ENCODE assay signal across 20 cellular contexts in the genomic region with DNA sequence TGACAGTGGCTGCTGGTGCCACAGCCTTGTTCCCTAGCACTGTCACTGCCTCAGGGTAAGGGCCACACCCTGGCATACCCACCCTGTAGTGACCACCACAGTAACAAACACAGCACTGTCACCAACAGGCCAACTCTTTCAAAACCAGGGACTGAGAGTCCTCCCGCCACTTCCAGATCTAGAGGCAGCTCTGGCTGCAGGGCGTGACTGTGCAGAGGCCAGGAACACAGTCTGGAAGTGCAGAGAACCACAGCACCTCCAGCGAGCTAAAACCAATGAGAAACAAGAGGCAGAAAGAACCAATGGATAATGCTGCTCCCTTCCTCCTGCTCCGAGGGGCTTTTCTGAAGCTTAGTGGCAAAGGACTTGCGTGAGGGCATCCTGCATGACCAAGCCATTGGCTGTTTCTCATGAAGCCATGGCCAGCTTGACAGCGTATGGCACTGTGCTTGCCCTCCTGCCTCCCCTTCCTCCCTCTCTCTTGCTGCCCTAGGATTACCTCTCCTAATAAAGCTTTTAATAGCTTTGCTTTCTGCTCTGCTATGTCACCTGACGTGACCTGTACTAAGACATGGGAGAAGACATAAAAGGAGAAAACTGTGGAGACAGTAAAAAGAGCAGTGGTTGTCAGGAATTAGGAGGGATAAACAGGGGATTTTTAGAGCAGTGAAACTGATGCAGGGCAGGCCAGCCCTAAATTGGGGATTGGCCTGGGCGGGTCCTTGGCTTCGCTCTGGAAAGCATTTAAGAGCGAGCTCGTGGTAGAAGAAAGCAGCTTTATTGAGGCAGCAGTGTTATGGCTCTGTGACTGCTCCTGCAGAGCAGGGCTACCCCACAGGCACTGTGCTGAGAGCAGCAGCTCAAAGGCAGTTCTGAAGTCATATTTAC. TPM values are rescaled to one million over a fixed set of nuclear protein-coding genes. Genes with fewer than 3 reads are reported as not detected.
DNase-seq lines count a peak whose midpoint lies in the region; ATAC-seq and TF ChIP-seq lines count a peak whose summit lies in the region.
"Had no signal": no experiment of that assay in that cellular context is flagged by ENCODE, and none has a peak within 500 bp of the region (broad histone marks: within the 10 kb centered on the region; RNA-seq: fewer than 3 reads in every experiment).

No MANE protein-coding gene starts in this region.

- H3K4me3 Mint-ChIP-seq in stimulated activated naive B cell treated with anti-CD40 and anti-IgM and Interleukin-4, amounts not matched to agents 10 μg/mL and 1 μg/mL and 100 μg/mL, for 72 hours, result no peak overlapping the region
- H3K4me3 Mint-ChIP-seq: activated naive CD4-positive, alpha-beta T cell treated with anti-CD3 and anti-CD28 coated beads, Interleukin-2, amount 50 U/mL, for 24 hours; CD8-positive, alpha-beta T cell; T-helper 2 cell treated with Interferon-gamma antibody and Interleukin-4, amounts not matched to agents 5 μg/mL and 100 μg/mL, for 36 hours had no signal

- H3K9me3 ChIP-seq in left ventricle myocardium inferior (replicated peaks) (no peaks in the 10 kb centered on the region), aorta (ENCODE audit: control insufficient read depth, low read length) (no peaks in the 10 kb centered on the region)
- H3K9me3 ChIP-seq: breast epithelium, SJSA1 had no signal

- no peaks in the 10 kb centered on the region for H3K9me3 Mint-ChIP-seq in stimulated activated naive B cell treated with anti-CD40 and anti-IgM and Interleukin-4, amounts not matched to agents 10 μg/mL and 1 μg/mL and 100 μg/mL, for 72 hours
- H3K9me3 Mint-ChIP-seq: activated naive CD4-positive, alpha-beta T cell treated with anti-CD3 and anti-CD28 coated beads, Interleukin-2, amount 50 U/mL, for 24 hours; CD8-positive, alpha-beta T cell; T-helper 2 cell treated with Interferon-gamma antibody and Interleukin-4, amounts not matched to agents 5 μg/mL and 100 μg/mL, for 36 hours had no signal

- peak; percentile 41 for DNase-seq in activated CD8-positive, alpha-beta memory T cell treated with anti-CD3 and anti-CD28 coated beads for 24 hours
- DNase-seq in activated CD8-positive, alpha-beta memory T cell treated with anti-CD3 and anti-CD28 coated beads, Interleukin-2, amount 50 U/mL, for 4 hours, result no peak
- no peak for DNase-seq in left ventricle myocardium inferior
- DNase-seq in stimulated activated naive B cell treated with anti-CD40 and anti-IgM and Interleukin-4, amounts not matched to agents 10 μg/mL and 1 μg/mL and 100 μg/mL, for 72 hours, result no peak
- DNase-seq in activated T-cell treated with anti-CD3 and anti-CD28 coated beads, Interleukin-2, amount 50 U/mL, for 48 hours, result no peak
- no peak for DNase-seq in aorta
- DNase-seq in NCI-H2107 treated with DMSO at 0.1 percent for 48 hours (lab: John Stamatoyannopoulos, UW; ENCODE audit: unreplicated experiment), result no peak
- DNase-seq: activated CD4-positive, alpha-beta T cell treated with anti-CD3 and anti-CD28 coated beads for 1 hour; hippocampal formation; kidney; NCI-H146; NCI-H446 treated with DMSO at 0.1 percent for 48 hours; occipital lobe; trophoblast cell had no signal

- peaks cover 59 to 83% of the 10 kb centered on the region in 2 donors for H3K4me1 Mint-ChIP-seq in stimulated activated naive B cell treated with anti-CD40 and anti-IgM and Interleukin-4, amounts not matched to agents 10 μg/mL and 1 μg/mL and 100 μg/mL, for 72 hours

- 80 to 84% methylated on average over 11 of the region's 11 CpGs for WGBS in aorta, 2 donors

- intact Hi-C loops in left ventricle myocardium inferior (cut with micrococcal nuclease), result no loop called here
- intact Hi-C loops in aorta (cut with DNase I), result no loop called here

- no peaks in the 10 kb centered on the region for H3K27me3 ChIP-seq in left ventricle myocardium inferior (ENCODE audit: low read depth)
- H3K27me3 ChIP-seq in aorta (ENCODE audit: control insufficient read depth in 1 of 2, insufficient read depth in 2 of 2, low read length in 1 of 2), result no peaks in the 10 kb centered on the region
- H3K27me3 ChIP-seq: breast epithelium, SJSA1 had no signal

- H3K27ac ChIP-seq in VCaP, result peak overlapping the region; percentile 89
- H3K27ac ChIP-seq in left ventricle myocardium inferior (replicated peaks), result peak overlapping the region; percentile 83
- H3K27ac ChIP-seq in aorta (ENCODE audit: low read depth in 1 of 2, low read length in 2 of 2), result no peak overlapping the region
- H3K27ac ChIP-seq: breast epithelium, SJSA1 had no signal

- peaks cover 44 to 73% of the 10 kb centered on the region in 2 donors for H3K36me3 Mint-ChIP-seq in stimulated activated naive B cell treated with anti-CD40 and anti-IgM and Interleukin-4, amounts not matched to agents 10 μg/mL and 1 μg/mL and 100 μg/mL, for 72 hours

- peak overlapping the region; percentile 75 for H3K27ac Mint-ChIP-seq in stimulated activated naive B cell treated with anti-CD40 and anti-IgM and Interleukin-4, amounts not matched to agents 10 μg/mL and 1 μg/mL and 100 μg/mL, for 72 hours

- H3K4me3 ChIP-seq in left ventricle myocardium inferior, result peak overlapping the region; percentile 18
- no peak overlapping the region for H3K4me3 ChIP-seq in aorta (ENCODE audit: low read length in 2 of 2)
- H3K4me3 ChIP-seq: breast epithelium, SJSA1 had no signal

- no peak for TF ChIP-seq CTCF in VCaP (conservative IDR thresholded peaks at IDR 0.05)
- TF ChIP-seq CTCF in left ventricle myocardium inferior (IDR thresholded peaks at IDR 0.05; ENCODE audit: borderline replicate concordance), result no peak

- ATAC-seq in stimulated activated naive B cell treated with anti-CD40 and anti-IgM and Interleukin-4, amounts not matched to agents 10 μg/mL and 1 μg/mL and 100 μg/mL, for 72 hours (replicated peaks), result no peak
- no peak for ATAC-seq in aorta (ENCODE audit: low FRiP score)
- ATAC-seq: CD8-positive, alpha-beta T cell had no signal

- H3K36me3 ChIP-seq in left ventricle myocardium inferior, result peaks cover 46% of the 10 kb centered on the region
- H3K36me3 ChIP-seq in aorta (ENCODE audit: control insufficient read depth in 1 of 2, insufficient read depth in 2 of 2, low read length in 1 of 2), result peaks cover 0 to 8% of the 10 kb centered on the region in 2 donors
- H3K36me3 ChIP-seq: breast epithelium had no signal

- H3K4me1 ChIP-seq in left ventricle myocardium inferior (peaks cover 98% of the 10 kb centered on the region), aorta (ENCODE audit: control insufficient read depth in 1 of 2, insufficient read depth in 2 of 2, low read length in 2 of 2) (no peaks in the 10 kb centered on the region)
- H3K4me1 ChIP-seq: breast epithelium had no signal

- H3K27me3 Mint-ChIP-seq in stimulated activated naive B cell treated with anti-CD40 and anti-IgM and Interleukin-4, amounts not matched to agents 10 μg/mL and 1 μg/mL and 100 μg/mL, for 72 hours, result no peaks in the 10 kb centered on the region
- H3K27me3 Mint-ChIP-seq: activated naive CD4-positive, alpha-beta T cell treated with anti-CD3 and anti-CD28 coated beads, Interleukin-2, amount 50 U/mL, for 24 hours had no signal

RNA-seq across cellular contexts. Expression of gene PARP1, which starts 7.1 kb away (rescaled TPM):
- total RNA-seq in left ventricle myocardium inferior, result 138 TPM
- total RNA-seq in aorta, result 10 to 100 TPM; 38.4 to 50.0 TPM
- 10 to 100 TPM; 11.9 to 16.4 TPM for polyA plus RNA-seq in aorta

Comparison
In these comparisons a context has a peak if more than half of its experiments do, and no peak if none do; other contexts are left out.
1. H3K27ac ChIP-seq: peak in VCaP (single experiment) and left ventricle myocardium inferior (single experiment); none in aorta (0 of 2).